1 cellular context compared by ENCODE assay signal in the genomic region with DNA sequence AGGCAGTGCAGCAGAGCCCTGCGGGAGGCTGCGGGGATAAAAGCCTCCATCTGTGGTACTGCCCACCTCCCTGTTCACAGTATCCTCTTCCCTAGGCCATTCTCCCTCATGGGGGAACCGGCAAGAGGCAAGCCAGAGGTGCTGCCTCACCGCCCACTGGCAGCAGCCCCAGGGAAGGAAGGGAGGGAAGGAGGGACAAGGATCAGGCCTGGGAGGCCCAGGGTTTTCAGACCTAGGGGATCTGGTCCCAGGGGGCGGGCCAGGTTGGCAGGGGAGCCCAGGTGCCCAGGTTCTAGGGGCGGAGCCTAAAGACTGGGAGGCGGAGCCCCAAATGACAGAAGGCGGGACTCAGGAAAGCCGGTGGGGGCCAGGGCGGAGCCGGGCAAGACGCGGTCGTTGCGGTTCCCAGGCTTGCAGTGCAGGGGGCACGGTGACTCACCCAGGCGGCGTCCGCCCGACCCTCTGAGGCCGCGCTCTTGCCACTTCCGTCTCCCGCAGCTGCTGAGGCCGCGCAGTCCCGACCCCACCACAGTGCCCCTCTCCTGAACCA.
TF ChIP-seq lines count a peak whose summit lies in the region.

No MANE protein-coding gene starts in this region.

TF ChIP-seq in HepG2, 621 proteins besides CTCF, POLR2A, EP300 and RAD21 (continues in another document):
- TF ChIP-seq ESRRA (CRISPR knock-in tag; IDR thresholded peaks at IDR 0.05; ENCODE audit: low read depth) (peak; percentile 12; the same call in 1 of the 2 replicates), FOSL1 (CRISPR knock-in tag; IDR thresholded peaks at IDR 0.05; ENCODE audit: borderline replicate concordance) (peak; percentile 85), SPEN (CRISPR knock-in tag; IDR thresholded peaks at IDR 0.05; ENCODE audit: low read depth) (peak; percentile 61), TEAD3 (CRISPR knock-in tag; optimal IDR thresholded peaks at IDR 0.05; ENCODE audit: borderline replicate concordance) (no peak), ZNF563 (CRISPR knock-in tag; IDR thresholded peaks at IDR 0.05) (peak; percentile 78), SMAD3 (CRISPR knock-in tag; IDR thresholded peaks at IDR 0.05) (0 out of 2 replicates have a peak, but pooled peaks have one; percentile 1), ZSCAN31 (CRISPR knock-in tag; IDR thresholded peaks at IDR 0.05; ENCODE audit: low read depth) (peak; percentile 80; the same call in 1 of the 2 replicates), ZFY (CRISPR knock-in tag; IDR thresholded peaks at IDR 0.05) (peak; percentile 54), TAF1 (CRISPR knock-in tag; IDR thresholded peaks at IDR 0.05) (peak; percentile 78), CHD4 (IDR thresholded peaks at IDR 0.05; ENCODE audit: borderline replicate concordance, low read length) (peak; percentile 25; the same call in 1 of the 2 replicates), SALL1 (CRISPR knock-in tag; IDR thresholded peaks at IDR 0.05) (peak; percentile 23; the same call in 1 of the 2 replicates), KDM5B (CRISPR knock-in tag; IDR thresholded peaks at IDR 0.05; ENCODE audit: borderline replicate concordance) (peak; percentile 41; the same call in 1 of the 2 replicates), HNRNPUL1 (IDR thresholded peaks at IDR 0.05; ENCODE audit: low read depth, low read length) (no peak), ARNT (IDR thresholded peaks at IDR 0.05) (no peak), ZNF773 (CRISPR knock-in tag; IDR thresholded peaks at IDR 0.05; ENCODE audit: borderline replicate concordance) (no peak), TOE1 (CRISPR knock-in tag; IDR thresholded peaks at IDR 0.05) (no peak; the same call in 1 of the 2 replicates), WIZ (CRISPR knock-in tag; IDR thresholded peaks at IDR 0.05) (no peak), SP5 (CRISPR knock-in tag; IDR thresholded peaks at IDR 0.05; ENCODE audit: borderline replicate concordance, low read depth) (peak; percentile 51), HOXD1 (CRISPR knock-in tag; IDR thresholded peaks at IDR 0.05) (no peak), FOXC1 (CRISPR knock-in tag; IDR thresholded peaks at IDR 0.05; ENCODE audit: borderline replicate concordance) (no peak; the same call in none of the 2 replicates), NCOR1 (IDR thresholded peaks at IDR 0.05; ENCODE audit: borderline replicate concordance, low read length) (0 out of 2 replicates have a peak, but pooled peaks have one; percentile 14), ZNF678 (CRISPR knock-in tag; IDR thresholded peaks at IDR 0.05) (no peak), SOX6 (IDR thresholded peaks at IDR 0.05) (no peak), SOX6 (CRISPR knock-in tag; IDR thresholded peaks at IDR 0.05) (peak; percentile 47)
- TF ChIP-seq, protein P1, sequence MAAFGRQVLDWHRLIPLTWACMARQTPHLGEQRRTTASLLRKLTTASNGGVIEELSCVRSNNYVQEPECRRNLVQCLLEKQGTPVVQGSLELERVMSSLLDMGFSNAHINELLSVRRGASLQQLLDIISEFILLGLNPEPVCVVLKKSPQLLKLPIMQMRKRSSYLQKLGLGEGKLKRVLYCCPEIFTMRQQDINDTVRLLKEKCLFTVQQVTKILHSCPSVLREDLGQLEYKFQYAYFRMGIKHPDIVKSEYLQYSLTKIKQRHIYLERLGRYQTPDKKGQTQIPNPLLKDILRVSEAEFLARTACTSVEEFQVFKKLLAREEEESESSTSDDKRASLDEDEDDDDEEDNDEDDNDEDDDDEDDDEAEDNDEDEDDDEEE (CRISPR knock-in tag; IDR thresholded peaks at IDR 0.05): 0 out of 2 replicates have a peak, but pooled peaks have one; percentile 26
- TF ChIP-seq, protein P2, sequence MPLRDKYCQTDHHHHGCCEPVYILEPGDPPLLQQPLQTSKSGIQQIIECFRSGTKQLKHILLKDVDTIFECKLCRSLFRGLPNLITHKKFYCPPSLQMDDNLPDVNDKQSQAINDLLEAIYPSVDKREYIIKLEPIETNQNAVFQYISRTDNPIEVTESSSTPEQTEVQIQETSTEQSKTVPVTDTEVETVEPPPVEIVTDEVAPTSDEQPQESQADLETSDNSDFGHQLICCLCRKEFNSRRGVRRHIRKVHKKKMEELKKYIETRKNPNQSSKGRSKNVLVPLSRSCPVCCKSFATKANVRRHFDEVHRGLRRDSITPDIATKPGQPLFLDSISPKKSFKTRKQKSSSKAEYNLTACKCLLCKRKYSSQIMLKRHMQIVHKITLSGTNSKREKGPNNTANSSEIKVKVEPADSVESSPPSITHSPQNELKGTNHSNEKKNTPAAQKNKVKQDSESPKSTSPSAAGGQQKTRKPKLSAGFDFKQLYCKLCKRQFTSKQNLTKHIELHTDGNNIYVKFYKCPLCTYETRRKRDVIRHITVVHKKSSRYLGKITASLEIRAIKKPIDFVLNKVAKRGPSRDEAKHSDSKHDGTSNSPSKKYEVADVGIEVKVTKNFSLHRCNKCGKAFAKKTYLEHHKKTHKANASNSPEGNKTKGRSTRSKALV (CRISPR knock-in tag; IDR thresholded peaks at IDR 0.05): 0 out of 2 replicates have a peak, but pooled peaks have one; percentile 36
- TF ChIP-seq, protein P3, sequence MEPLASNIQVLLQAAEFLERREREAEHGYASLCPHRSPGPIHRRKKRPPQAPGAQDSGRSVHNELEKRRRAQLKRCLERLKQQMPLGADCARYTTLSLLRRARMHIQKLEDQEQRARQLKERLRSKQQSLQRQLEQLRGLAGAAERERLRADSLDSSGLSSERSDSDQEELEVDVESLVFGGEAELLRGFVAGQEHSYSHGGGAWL (CRISPR knock-in tag; IDR thresholded peaks at IDR 0.05): peak; percentile 8; the same call in 1 of the 2 replicates
- TF ChIP-seq, protein P4, sequence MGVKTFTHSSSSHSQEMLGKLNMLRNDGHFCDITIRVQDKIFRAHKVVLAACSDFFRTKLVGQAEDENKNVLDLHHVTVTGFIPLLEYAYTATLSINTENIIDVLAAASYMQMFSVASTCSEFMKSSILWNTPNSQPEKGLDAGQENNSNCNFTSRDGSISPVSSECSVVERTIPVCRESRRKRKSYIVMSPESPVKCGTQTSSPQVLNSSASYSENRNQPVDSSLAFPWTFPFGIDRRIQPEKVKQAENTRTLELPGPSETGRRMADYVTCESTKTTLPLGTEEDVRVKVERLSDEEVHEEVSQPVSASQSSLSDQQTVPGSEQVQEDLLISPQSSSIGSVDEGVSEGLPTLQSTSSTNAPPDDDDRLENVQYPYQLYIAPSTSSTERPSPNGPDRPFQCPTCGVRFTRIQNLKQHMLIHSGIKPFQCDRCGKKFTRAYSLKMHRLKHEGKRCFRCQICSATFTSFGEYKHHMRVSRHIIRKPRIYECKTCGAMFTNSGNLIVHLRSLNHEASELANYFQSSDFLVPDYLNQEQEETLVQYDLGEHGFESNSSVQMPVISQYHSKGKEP (CRISPR knock-in tag; IDR thresholded peaks at IDR 0.05): 0 out of 2 replicates have a peak, but pooled peaks have one; percentile 57
- TF ChIP-seq, protein P5, sequence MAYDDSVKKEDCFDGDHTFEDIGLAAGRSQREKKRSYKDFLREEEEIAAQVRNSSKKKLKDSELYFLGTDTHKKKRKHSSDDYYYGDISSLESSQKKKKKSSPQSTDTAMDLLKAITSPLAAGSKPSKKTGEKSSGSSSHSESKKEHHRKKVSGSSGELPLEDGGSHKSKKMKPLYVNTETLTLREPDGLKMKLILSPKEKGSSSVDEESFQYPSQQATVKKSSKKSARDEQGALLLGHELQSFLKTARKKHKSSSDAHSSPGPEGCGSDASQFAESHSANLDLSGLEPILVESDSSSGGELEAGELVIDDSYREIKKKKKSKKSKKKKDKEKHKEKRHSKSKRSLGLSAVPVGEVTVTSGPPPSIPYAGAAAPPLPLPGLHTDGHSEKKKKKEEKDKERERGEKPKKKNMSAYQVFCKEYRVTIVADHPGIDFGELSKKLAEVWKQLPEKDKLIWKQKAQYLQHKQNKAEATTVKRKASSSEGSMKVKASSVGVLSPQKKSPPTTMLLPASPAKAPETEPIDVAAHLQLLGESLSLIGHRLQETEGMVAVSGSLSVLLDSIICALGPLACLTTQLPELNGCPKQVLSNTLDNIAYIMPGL (CRISPR knock-in tag; IDR thresholded peaks at IDR 0.05; ENCODE audit: borderline replicate concordance in 1 of 2, low read depth in 1 of 2): peak in 1 of 2 experiments; percentile 9; a peak in 1 of 4 replicates
- TF ChIP-seq, protein P6, sequence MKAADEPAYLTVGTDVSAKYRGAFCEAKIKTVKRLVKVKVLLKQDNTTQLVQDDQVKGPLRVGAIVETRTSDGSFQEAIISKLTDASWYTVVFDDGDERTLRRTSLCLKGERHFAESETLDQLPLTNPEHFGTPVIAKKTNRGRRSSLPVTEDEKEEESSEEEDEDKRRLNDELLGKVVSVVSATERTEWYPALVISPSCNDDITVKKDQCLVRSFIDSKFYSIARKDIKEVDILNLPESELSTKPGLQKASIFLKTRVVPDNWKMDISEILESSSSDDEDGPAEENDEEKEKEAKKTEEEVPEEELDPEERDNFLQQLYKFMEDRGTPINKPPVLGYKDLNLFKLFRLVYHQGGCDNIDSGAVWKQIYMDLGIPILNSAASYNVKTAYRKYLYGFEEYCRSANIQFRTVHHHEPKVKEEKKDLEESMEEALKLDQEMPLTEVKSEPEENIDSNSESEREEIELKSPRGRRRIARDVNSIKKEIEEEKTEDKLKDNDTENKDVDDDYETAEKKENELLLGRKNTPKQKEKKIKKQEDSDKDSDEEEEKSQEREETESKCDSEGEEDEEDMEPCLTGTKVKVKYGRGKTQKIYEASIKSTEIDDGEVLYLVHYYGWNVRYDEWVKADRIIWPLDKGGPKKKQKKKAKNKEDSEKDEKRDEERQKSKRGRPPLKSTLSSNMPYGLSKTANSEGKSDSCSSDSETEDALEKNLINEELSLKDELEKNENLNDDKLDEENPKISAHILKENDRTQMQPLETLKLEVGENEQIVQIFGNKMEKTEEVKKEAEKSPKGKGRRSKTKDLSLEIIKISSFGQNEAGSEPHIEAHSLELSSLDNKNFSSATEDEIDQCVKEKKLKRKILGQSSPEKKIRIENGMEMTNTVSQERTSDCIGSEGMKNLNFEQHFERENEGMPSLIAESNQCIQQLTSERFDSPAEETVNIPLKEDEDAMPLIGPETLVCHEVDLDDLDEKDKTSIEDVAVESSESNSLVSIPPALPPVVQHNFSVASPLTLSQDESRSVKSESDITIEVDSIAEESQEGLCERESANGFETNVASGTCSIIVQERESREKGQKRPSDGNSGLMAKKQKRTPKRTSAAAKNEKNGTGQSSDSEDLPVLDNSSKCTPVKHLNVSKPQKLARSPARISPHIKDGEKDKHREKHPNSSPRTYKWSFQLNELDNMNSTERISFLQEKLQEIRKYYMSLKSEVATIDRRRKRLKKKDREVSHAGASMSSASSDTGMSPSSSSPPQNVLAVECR (CRISPR knock-in tag; IDR thresholded peaks at IDR 0.05; ENCODE audit: borderline replicate concordance): peak; percentile 90
- TF ChIP-seq, protein P7, sequence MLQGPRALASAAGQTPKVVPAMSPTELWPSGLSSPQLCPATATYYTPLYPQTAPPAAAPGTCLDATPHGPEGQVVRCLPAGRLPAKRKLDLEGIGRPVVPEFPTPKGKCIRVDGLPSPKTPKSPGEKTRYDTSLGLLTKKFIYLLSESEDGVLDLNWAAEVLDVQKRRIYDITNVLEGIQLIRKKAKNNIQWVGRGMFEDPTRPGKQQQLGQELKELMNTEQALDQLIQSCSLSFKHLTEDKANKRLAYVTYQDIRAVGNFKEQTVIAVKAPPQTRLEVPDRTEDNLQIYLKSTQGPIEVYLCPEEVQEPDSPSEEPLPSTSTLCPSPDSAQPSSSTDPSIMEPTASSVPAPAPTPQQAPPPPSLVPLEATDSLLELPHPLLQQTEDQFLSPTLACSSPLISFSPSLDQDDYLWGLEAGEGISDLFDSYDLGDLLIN (CRISPR knock-in tag; IDR thresholded peaks at IDR 0.05; ENCODE audit: borderline replicate concordance): peak; percentile 56; the same call in 1 of the 2 replicates
- TF ChIP-seq, protein P8, sequence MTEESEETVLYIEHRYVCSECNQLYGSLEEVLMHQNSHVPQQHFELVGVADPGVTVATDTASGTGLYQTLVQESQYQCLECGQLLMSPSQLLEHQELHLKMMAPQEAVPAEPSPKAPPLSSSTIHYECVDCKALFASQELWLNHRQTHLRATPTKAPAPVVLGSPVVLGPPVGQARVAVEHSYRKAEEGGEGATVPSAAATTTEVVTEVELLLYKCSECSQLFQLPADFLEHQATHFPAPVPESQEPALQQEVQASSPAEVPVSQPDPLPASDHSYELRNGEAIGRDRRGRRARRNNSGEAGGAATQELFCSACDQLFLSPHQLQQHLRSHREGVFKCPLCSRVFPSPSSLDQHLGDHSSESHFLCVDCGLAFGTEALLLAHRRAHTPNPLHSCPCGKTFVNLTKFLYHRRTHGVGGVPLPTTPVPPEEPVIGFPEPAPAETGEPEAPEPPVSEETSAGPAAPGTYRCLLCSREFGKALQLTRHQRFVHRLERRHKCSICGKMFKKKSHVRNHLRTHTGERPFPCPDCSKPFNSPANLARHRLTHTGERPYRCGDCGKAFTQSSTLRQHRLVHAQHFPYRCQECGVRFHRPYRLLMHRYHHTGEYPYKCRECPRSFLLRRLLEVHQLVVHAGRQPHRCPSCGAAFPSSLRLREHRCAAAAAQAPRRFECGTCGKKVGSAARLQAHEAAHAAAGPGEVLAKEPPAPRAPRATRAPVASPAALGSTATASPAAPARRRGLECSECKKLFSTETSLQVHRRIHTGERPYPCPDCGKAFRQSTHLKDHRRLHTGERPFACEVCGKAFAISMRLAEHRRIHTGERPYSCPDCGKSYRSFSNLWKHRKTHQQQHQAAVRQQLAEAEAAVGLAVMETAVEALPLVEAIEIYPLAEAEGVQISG (CRISPR knock-in tag; IDR thresholded peaks at IDR 0.05): no peak
- TF ChIP-seq, protein P9, sequence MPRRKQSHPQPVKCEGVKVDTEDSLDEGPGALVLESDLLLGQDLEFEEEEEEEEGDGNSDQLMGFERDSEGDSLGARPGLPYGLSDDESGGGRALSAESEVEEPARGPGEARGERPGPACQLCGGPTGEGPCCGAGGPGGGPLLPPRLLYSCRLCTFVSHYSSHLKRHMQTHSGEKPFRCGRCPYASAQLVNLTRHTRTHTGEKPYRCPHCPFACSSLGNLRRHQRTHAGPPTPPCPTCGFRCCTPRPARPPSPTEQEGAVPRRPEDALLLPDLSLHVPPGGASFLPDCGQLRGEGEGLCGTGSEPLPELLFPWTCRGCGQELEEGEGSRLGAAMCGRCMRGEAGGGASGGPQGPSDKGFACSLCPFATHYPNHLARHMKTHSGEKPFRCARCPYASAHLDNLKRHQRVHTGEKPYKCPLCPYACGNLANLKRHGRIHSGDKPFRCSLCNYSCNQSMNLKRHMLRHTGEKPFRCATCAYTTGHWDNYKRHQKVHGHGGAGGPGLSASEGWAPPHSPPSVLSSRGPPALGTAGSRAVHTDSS (CRISPR knock-in tag; conservative IDR thresholded peaks at IDR 0.05): peak; percentile 82; the same call in 1 of the 2 replicates
- TF ChIP-seq, protein P10, sequence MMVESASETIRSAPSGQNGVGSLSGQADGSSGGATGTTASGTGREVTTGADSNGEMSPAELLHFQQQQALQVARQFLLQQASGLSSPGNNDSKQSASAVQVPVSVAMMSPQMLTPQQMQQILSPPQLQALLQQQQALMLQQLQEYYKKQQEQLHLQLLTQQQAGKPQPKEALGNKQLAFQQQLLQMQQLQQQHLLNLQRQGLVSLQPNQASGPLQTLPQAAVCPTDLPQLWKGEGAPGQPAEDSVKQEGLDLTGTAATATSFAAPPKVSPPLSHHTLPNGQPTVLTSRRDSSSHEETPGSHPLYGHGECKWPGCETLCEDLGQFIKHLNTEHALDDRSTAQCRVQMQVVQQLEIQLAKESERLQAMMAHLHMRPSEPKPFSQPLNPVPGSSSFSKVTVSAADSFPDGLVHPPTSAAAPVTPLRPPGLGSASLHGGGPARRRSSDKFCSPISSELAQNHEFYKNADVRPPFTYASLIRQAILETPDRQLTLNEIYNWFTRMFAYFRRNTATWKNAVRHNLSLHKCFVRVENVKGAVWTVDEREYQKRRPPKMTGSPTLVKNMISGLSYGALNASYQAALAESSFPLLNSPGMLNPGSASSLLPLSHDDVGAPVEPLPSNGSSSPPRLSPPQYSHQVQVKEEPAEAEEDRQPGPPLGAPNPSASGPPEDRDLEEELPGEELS (CRISPR knock-in tag; IDR thresholded peaks at IDR 0.05): no peak; the same call in 1 of the 2 replicates
